In genomic region chr1:161201828-161202712, GRCh38 we compare ENCODE assay signal across 1 cellular context.
TF ChIP-seq lines count a peak whose summit lies in the region.

NDUFS2 (plus strand) TSS chr1:161202367; CDS start chr1:161202386, 19 bp downstream.

TF ChIP-seq in HepG2, 621 proteins besides CTCF, POLR2A, EP300 and RAD21 (continued from another document and continues in another):
- TF ChIP-seq ZNF318 (CRISPR knock-in tag; IDR thresholded peaks at IDR 0.05) (no peak), MYC (CRISPR knock-in tag; IDR thresholded peaks at IDR 0.05; ENCODE audit: borderline replicate concordance) (peak; percentile 61; the same call in 1 of the 2 replicates), NFYB (CRISPR knock-in tag; IDR thresholded peaks at IDR 0.05) (0 out of 2 replicates have a peak, but pooled peaks have one; percentile 12), ZKSCAN5 (CRISPR knock-in tag; IDR thresholded peaks at IDR 0.05) (0 out of 2 replicates have a peak, but pooled peaks have one; percentile 23), GFI1 (CRISPR knock-in tag; IDR thresholded peaks at IDR 0.05; ENCODE audit: borderline replicate concordance) (0 out of 2 replicates have a peak, but pooled peaks have one; percentile 15), UBTF (CRISPR knock-in tag; IDR thresholded peaks at IDR 0.05) (peak; percentile 75), NFAT5 (CRISPR knock-in tag; IDR thresholded peaks at IDR 0.05) (0 out of 2 replicates have a peak, but pooled peaks have one; percentile 31), ZNF343 (CRISPR knock-in tag; IDR thresholded peaks at IDR 0.05) (peak; percentile 41; the same call in 1 of the 2 replicates), HMGXB4 (CRISPR knock-in tag; IDR thresholded peaks at IDR 0.05; ENCODE audit: borderline replicate concordance in 1 of 2, low read depth in 1 of 2) (peak; percentile 71 to 87; a peak in 3 of 4 replicates), ZNF282 (IDR thresholded peaks at IDR 0.05; ENCODE audit: partially characterized antibody) (no peak), ZBTB44 (CRISPR knock-in tag; IDR thresholded peaks at IDR 0.05) (no peak), CEBPG (CRISPR knock-in tag; IDR thresholded peaks at IDR 0.05) (no peak), ZBTB37 (CRISPR knock-in tag; IDR thresholded peaks at IDR 0.05) (no peak), RERE (CRISPR knock-in tag; IDR thresholded peaks at IDR 0.05; ENCODE audit: low read depth) (no peak), POGK (CRISPR knock-in tag; conservative IDR thresholded peaks at IDR 0.05) (peak; percentile 70; the same call in 1 of the 2 replicates), HDAC6 (IDR thresholded peaks at IDR 0.05; ENCODE audit: low read depth, low read length) (no peak), ARNT2 (CRISPR knock-in tag; IDR thresholded peaks at IDR 0.05; ENCODE audit: low read depth) (peak; percentile 56; the same call in 1 of the 2 replicates)
